ENCODE assay signal across 2 cellular contexts in the genomic region with DNA sequence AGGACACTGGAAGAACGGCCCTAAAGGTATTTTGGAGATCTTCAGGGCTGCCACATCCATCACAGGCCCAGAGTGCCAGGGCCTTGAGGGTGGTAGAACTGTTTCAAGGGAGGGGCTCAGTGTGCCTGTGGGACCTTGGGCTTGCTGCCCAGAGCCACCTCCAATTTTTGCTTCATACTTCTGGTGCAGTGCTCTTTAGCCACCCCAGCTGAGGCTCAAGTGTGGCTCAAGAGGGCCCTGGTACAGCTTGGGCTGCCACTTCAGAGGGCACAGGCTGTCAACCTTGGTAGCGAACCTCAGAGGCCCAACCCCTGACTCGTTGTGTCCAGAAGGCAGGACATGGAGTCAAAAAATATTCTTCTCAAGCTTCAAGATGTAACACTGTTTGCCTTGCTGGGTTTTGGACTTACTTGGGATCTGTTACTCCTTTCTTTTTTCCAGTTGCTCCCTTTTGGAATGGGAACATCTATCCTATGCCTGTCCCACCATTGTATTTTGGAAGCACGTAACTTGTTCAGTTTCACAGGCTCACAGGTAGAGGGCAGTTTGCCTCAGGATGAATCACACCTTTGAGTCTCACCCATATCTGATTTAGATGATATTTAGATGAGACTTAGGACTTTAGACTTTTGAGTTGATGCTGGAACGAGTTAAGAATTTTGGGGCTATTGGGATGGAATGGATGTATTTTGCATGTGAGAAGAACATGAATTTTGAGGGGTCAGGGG.
TF ChIP-seq lines count a peak whose summit lies in the region.

No MANE protein-coding gene starts in this region.

TF ChIP-seq in WTC11, 78 proteins besides CTCF, POLR2A, EP300 and RAD21:
- TF ChIP-seq ZSCAN18 (CRISPR knock-in tag; IDR thresholded peaks at IDR 0.05) (no peak), OVOL2 (CRISPR knock-in tag; IDR thresholded peaks at IDR 0.05; ENCODE audit: borderline replicate concordance) (no peak), IRF1 (CRISPR knock-in tag; IDR thresholded peaks at IDR 0.05) (no peak), IRF2 (CRISPR knock-in tag; IDR thresholded peaks at IDR 0.05; ENCODE audit: borderline replicate concordance, low read depth) (no peak), MYBL2 (CRISPR knock-in tag; IDR thresholded peaks at IDR 0.05) (no peak), ATF2 (CRISPR knock-in tag; IDR thresholded peaks at IDR 0.05; ENCODE audit: borderline replicate concordance, low read depth) (no peak), MLX (CRISPR knock-in tag; IDR thresholded peaks at IDR 0.05) (no peak), FOXP1 (CRISPR knock-in tag; IDR thresholded peaks at IDR 0.05; ENCODE audit: borderline replicate concordance) (no peak), HMGA2 (CRISPR knock-in tag; IDR thresholded peaks at IDR 0.05) (no peak), ZNF396 (CRISPR knock-in tag; IDR thresholded peaks at IDR 0.05; ENCODE audit: borderline replicate concordance) (no peak)
- TF ChIP-seq, protein P1, sequence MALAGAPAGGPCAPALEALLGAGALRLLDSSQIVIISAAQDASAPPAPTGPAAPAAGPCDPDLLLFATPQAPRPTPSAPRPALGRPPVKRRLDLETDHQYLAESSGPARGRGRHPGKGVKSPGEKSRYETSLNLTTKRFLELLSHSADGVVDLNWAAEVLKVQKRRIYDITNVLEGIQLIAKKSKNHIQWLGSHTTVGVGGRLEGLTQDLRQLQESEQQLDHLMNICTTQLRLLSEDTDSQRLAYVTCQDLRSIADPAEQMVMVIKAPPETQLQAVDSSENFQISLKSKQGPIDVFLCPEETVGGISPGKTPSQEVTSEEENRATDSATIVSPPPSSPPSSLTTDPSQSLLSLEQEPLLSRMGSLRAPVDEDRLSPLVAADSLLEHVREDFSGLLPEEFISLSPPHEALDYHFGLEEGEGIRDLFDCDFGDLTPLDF (CRISPR knock-in tag; IDR thresholded peaks at IDR 0.05) = no peak
- TF ChIP-seq, protein P2, sequence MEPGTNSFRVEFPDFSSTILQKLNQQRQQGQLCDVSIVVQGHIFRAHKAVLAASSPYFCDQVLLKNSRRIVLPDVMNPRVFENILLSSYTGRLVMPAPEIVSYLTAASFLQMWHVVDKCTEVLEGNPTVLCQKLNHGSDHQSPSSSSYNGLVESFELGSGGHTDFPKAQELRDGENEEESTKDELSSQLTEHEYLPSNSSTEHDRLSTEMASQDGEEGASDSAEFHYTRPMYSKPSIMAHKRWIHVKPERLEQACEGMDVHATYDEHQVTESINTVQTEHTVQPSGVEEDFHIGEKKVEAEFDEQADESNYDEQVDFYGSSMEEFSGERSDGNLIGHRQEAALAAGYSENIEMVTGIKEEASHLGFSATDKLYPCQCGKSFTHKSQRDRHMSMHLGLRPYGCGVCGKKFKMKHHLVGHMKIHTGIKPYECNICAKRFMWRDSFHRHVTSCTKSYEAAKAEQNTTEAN (CRISPR knock-in tag; IDR thresholded peaks at IDR 0.05) = no peak

TF ChIP-seq in liver, 16 proteins besides CTCF, POLR2A, EP300 and RAD21 (continued from another document):
- TF ChIP-seq, protein P3, sequence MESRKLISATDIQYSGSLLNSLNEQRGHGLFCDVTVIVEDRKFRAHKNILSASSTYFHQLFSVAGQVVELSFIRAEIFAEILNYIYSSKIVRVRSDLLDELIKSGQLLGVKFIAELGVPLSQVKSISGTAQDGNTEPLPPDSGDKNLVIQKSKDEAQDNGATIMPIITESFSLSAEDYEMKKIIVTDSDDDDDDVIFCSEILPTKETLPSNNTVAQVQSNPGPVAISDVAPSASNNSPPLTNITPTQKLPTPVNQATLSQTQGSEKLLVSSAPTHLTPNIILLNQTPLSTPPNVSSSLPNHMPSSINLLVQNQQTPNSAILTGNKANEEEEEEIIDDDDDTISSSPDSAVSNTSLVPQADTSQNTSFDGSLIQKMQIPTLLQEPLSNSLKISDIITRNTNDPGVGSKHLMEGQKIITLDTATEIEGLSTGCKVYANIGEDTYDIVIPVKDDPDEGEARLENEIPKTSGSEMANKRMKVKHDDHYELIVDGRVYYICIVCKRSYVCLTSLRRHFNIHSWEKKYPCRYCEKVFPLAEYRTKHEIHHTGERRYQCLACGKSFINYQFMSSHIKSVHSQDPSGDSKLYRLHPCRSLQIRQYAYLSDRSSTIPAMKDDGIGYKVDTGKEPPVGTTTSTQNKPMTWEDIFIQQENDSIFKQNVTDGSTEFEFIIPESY (IDR thresholded peaks at IDR 0.05) = no peak
- no peak for TF ChIP-seq ATF3 (IDR thresholded peaks at IDR 0.05)
